8 cellular contexts compared by ENCODE assay signal in the genomic region with DNA sequence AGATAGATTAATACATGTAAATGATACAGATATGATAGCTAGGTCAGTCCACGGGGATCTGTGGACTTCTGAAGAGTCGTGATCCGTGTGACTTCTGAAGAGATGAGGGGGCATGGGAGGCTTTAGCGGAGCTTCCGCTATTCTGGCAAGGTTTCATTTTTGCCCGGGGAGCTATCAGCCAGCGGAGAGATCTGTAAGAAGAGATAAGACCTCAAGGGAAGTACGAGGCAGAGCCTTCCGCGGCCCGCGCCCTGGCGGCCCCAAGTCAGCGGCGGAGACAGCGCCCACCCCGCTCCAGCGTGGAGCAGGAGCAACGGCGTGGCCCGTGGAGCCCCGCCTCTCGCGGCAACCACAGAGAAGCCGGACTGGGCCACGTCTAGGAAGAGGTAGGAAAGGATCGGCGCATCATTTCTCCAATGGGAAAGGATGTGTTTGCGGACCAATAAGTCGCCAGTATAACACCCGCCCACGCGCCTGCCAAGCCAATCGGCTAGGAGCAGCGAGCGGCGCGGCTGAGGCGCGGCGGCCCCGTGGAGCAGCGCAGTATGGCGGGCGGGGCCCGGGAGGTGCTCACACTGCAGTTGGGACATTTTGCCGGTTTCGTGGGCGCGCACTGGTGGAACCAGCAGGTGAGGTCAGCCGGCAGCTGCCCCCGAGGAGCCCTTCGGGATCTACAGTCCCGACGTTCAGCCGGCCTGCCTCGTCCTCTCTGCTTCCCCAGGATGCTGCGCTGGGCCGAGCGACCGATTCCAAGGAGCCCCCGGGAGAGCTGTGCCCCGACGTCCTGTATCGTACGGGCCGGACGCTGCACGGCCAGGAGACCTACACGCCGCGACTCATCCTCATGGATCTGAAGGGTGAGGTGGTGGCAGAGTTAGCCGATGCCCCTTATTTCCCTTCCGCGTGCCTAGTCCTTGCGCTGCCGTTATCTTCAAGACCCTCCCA. TPM values are rescaled to one million over a fixed set of nuclear protein-coding genes. Genes with fewer than 3 reads are reported as not detected.
DNase-seq lines count a peak whose midpoint lies in the region; ATAC-seq and TF ChIP-seq lines count a peak whose summit lies in the region.
"Not testable (repeated sequence)": the region's sequence is repeated elsewhere in the genome, so short reads cannot be mapped to it uniquely, and the experiment has no call there.

No MANE protein-coding gene starts in this region.

- H3K27ac ChIP-seq in liver (ENCODE audit: low read depth in 1 of 2, low read length in 2 of 2), result peak overlapping the region; percentile 22 to 44

- H3K27me3 Mint-ChIP-seq in CD14-positive monocyte (ENCODE audit: low read depth in 3 of 3), result not testable (repeated sequence)

- H3K4me1 ChIP-seq in liver (ENCODE audit: control insufficient read depth in 4 of 4, insufficient read depth in 4 of 4, low read length in 3 of 4), result not testable (repeated sequence)

- ATAC-seq in GM19395 (IDR thresholded peaks at IDR 0.05; ENCODE audit: unreplicated experiment), result peak; percentile 91
- peak; percentile 80 for ATAC-seq in HG03558 (IDR thresholded peaks at IDR 0.05; ENCODE audit: extremely low read depth, unreplicated experiment)

- H3K9ac ChIP-seq in liver (ENCODE audit: low read depth in 1 of 2, low read length in 2 of 2), result peak overlapping the region; percentile 19 to 21

- not testable (repeated sequence) for H3K4me1 Mint-ChIP-seq in CD14-positive monocyte

- DNase-seq in CD14-positive monocyte (ENCODE audit: low spot score) (peak; percentile 91), NCI-H748 (lab: John Stamatoyannopoulos, UW; ENCODE audit: unreplicated experiment) (peak; percentile 98), dermis blood vessel endothelial cell (peak; percentile 98)
- DNase-seq in activated CD4-positive, alpha-beta T cell treated with anti-CD3 and anti-CD28 coated beads, Interleukin-2, amount 50 U/mL, for 24 hours (ENCODE audit: low read depth in 1 of 2, low spot score in 1 of 2), result peak; percentile 94 to 98
- peak; percentile 99 for DNase-seq in stimulated activated CD4-positive, alpha-beta T cell treated with anti-CD3 and anti-CD28 coated beads, Interleukin-4, amount 100 ng/mL, for 1 hour

- not testable (repeated sequence) for H3K27me3 ChIP-seq in liver (ENCODE audit: control insufficient read depth in 4 of 4, insufficient read depth in 4 of 4, low read length in 3 of 4)

- H3K9me3 ChIP-seq in liver (ENCODE audit: control insufficient read depth in 4 of 4, low read length in 3 of 4), result not testable (repeated sequence)

- peak overlapping the region; percentile 67 to 81 (median 72) for H3K4me3 ChIP-seq in liver (ENCODE audit: low read depth in 1 of 3, low read length in 3 of 3)

- TF ChIP-seq RAD21 in liver (IDR thresholded peaks at IDR 0.05), result not testable (repeated sequence)

- intact Hi-C loops in CD14-positive monocyte (cut with micrococcal nuclease), result not testable (repeated sequence)

- peak overlapping the region; percentile 87 to 96 for H3K4me3 Mint-ChIP-seq in CD14-positive monocyte

- not testable (repeated sequence) for H3K9me3 Mint-ChIP-seq in CD14-positive monocyte

- TF ChIP-seq CTCF in CD14-positive monocyte (IDR thresholded peaks at IDR 0.05); liver (IDR thresholded peaks at IDR 0.05; ENCODE audit: low read depth, low read length, missing input control): not testable (repeated sequence)

- peak overlapping the region; percentile 28 to 90 (median 88) for H3K27ac Mint-ChIP-seq in CD14-positive monocyte

- whole genome bisulfite sequencing in liver, result under 1% methylated on average over 48 of the region's 77 CpGs

- H3K36me3 Mint-ChIP-seq in CD14-positive monocyte, result peaks cover 19 to 21% of the 10 kb centered on the region in 2 donors

- H3K36me3 ChIP-seq in liver (ENCODE audit: control insufficient read depth in 4 of 4, insufficient read depth in 3 of 4, low read depth in 1 of 4, low read length in 3 of 4), result peaks cover 0 to 11% (median 2%) of the 10 kb centered on the region in 4 donors

TF ChIP-seq in liver, 16 proteins besides CTCF, POLR2A, EP300 and RAD21:
- TF ChIP-seq EGR1 (IDR thresholded peaks at IDR 0.05; ENCODE audit: low read depth in 2 of 2) (peak; percentile 90 to 96), SP1 (IDR thresholded peaks at IDR 0.05) (peak; percentile 46), GABPA (IDR thresholded peaks at IDR 0.05 in 1 of 2, conservative IDR thresholded peaks at IDR 0.05 in 1 of 2) (peak in 1 of 2 donors; percentile 14)
- TF ChIP-seq, protein P1, sequence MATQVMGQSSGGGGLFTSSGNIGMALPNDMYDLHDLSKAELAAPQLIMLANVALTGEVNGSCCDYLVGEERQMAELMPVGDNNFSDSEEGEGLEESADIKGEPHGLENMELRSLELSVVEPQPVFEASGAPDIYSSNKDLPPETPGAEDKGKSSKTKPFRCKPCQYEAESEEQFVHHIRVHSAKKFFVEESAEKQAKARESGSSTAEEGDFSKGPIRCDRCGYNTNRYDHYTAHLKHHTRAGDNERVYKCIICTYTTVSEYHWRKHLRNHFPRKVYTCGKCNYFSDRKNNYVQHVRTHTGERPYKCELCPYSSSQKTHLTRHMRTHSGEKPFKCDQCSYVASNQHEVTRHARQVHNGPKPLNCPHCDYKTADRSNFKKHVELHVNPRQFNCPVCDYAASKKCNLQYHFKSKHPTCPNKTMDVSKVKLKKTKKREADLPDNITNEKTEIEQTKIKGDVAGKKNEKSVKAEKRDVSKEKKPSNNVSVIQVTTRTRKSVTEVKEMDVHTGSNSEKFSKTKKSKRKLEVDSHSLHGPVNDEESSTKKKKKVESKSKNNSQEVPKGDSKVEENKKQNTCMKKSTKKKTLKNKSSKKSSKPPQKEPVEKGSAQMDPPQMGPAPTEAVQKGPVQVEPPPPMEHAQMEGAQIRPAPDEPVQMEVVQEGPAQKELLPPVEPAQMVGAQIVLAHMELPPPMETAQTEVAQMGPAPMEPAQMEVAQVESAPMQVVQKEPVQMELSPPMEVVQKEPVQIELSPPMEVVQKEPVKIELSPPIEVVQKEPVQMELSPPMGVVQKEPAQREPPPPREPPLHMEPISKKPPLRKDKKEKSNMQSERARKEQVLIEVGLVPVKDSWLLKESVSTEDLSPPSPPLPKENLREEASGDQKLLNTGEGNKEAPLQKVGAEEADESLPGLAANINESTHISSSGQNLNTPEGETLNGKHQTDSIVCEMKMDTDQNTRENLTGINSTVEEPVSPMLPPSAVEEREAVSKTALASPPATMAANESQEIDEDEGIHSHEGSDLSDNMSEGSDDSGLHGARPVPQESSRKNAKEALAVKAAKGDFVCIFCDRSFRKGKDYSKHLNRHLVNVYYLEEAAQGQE (IDR thresholded peaks at IDR 0.05), result peak; percentile 22

RNA-seq across cellular contexts. Expression of gene DAP3, which starts 56.7 kb away (rescaled TPM):
- polyA plus RNA-seq in CD14-positive monocyte (10 to 100 TPM; 69.0 to 72.7 TPM), liver (10 to 100 TPM; 55.6 to 59.1 TPM)
- total RNA-seq in dermis blood vessel endothelial cell (49.7 and 55.3 TPM in 2 replicates), liver (10 to 100 TPM; 43.1 to 59.3 TPM)

RNA-seq across cellular contexts. Expression of gene YY1AP1, which starts 57.0 kb away (rescaled TPM):
- polyA plus RNA-seq in CD14-positive monocyte, result 10 to 100 TPM; 14.0 to 24.3 TPM
- total RNA-seq in dermis blood vessel endothelial cell, result 44.9 and 66.9 TPM in 2 replicates
- 10 to 100 TPM; 34.4 to 43.8 TPM for total RNA-seq in liver
- polyA plus RNA-seq in liver, result 10 to 100 TPM; 13.3 to 18.9 TPM

Comparison
In these comparisons a context has a peak if more than half of its experiments do, and no peak if none do; other contexts are left out.
1. Peak in every context shown above with its lines: DNase-seq, ATAC-seq, H3K4me3 ChIP-seq and H3K27ac ChIP-seq.